8 cellular contexts compared by ENCODE assay signal in genomic region chr12:56645201-56645716, GRCh38. TPM values are rescaled to one million over a fixed set of nuclear protein-coding genes. Genes with fewer than 3 reads are reported as not detected.
A peak's percentile ranks its signal among the peaks of the same experiment; 100 is the strongest.
DNase-seq lines count a peak whose midpoint lies in the region; ATAC-seq, FAIRE-seq and TF ChIP-seq lines count a peak whose summit lies in the region.

No MANE protein-coding gene starts in this region.

- no peak for FAIRE-seq in small intestine (lab: Jason Lieb, UNC)

- no peak for TF ChIP-seq CTCF in A673 (conservative IDR thresholded peaks at IDR 0.05; ENCODE audit: low read depth, low read length)
- TF ChIP-seq CTCF in HEK293 (tag by site-specific recombination; IDR thresholded peaks at IDR 0.05) = no peak
- TF ChIP-seq CTCF in GM20000 (IDR thresholded peaks at IDR 0.05; ENCODE audit: extremely low read depth, missing control alignments) = no peak

- H3K36me3 ChIP-seq in A673 (ENCODE audit: insufficient read depth, low read length, poor library complexity, severe bottlenecking) = peaks cover 47% of the 10 kb centered on the region
- peaks cover 42 to 52% of the 10 kb centered on the region in 2 experiments for H3K36me3 ChIP-seq in HEK293 (ENCODE audit: control insufficient read depth in 2 of 2, insufficient read depth in 1 of 2, low read length in 2 of 2)
- peaks cover 45% of the 10 kb centered on the region for H3K36me3 ChIP-seq in adipocyte (ENCODE audit: control insufficient read depth, insufficient read depth, low read length, severe bottlenecking)
- H3K36me3 ChIP-seq in iPS-18a (ENCODE audit: control insufficient read depth, low read depth, low read length) = peaks cover 46% of the 10 kb centered on the region
- H3K36me3 ChIP-seq in small intestine (ENCODE audit: control insufficient read depth in 2 of 2, insufficient read depth in 2 of 2, low read length in 2 of 2) = peaks cover 11 to 19% of the 10 kb centered on the region in 2 donors

- peak overlapping the region; percentile 89 for H3K4me3 ChIP-seq in A673 (ENCODE audit: low read depth, low read length, poor library complexity, severe bottlenecking)
- peak overlapping the region; percentile 64 for H3K4me3 ChIP-seq in HEK293 (ENCODE audit: low read depth, low read length)
- H3K4me3 ChIP-seq in adipocyte (ENCODE audit: low read length) = peak overlapping the region; percentile 100
- peak overlapping the region; percentile 100 for H3K4me3 ChIP-seq in iPS-18a (ENCODE audit: low read length)
- peak overlapping the region; percentile 64 to 77 for H3K4me3 ChIP-seq in small intestine (ENCODE audit: low read depth in 1 of 2, low read length in 2 of 2)

- H3K27me3 ChIP-seq in A673 (replicated peaks; ENCODE audit: insufficient read depth, low read depth, low read length, poor library complexity) (no peaks in the 10 kb centered on the region), adipocyte (replicated peaks; ENCODE audit: control insufficient read depth, insufficient read depth, low read length) (no peaks in the 10 kb centered on the region), iPS-18a (ENCODE audit: control insufficient read depth, insufficient read depth, low read length) (no peaks in the 10 kb centered on the region), small intestine (ENCODE audit: control insufficient read depth in 2 of 2, insufficient read depth in 2 of 2, low read length in 2 of 2) (no peaks in the 10 kb centered on the region)

- intact Hi-C loops in A673 (cut with micrococcal nuclease; ENCODE audit: unreplicated experiment) = no loop called here

- H3K4me1 ChIP-seq in A673 (ENCODE audit: insufficient read depth, low read length, poor library complexity, severe bottlenecking) = peaks cover 13% of the 10 kb centered on the region
- 0 out of 2 replicates have a peak, but pooled peaks cover 2% of the 10 kb centered on the region for H3K4me1 ChIP-seq in HEK293 (ENCODE audit: control insufficient read depth, insufficient read depth, low read length)
- H3K4me1 ChIP-seq in adipocyte (ENCODE audit: control insufficient read depth, insufficient read depth, low read length) = peaks cover 26% of the 10 kb centered on the region
- peaks cover 12% of the 10 kb centered on the region for H3K4me1 ChIP-seq in iPS-18a (ENCODE audit: control insufficient read depth, low read depth, low read length)
- H3K4me1 ChIP-seq in small intestine (ENCODE audit: control insufficient read depth in 2 of 2, insufficient read depth in 1 of 2, low read depth in 1 of 2, low read length in 1 of 2) = no peaks in the 10 kb centered on the region

- H3K9me3 ChIP-seq in A673 (ENCODE audit: low read depth, low read length, poor library complexity, severe bottlenecking) = no peaks in the 10 kb centered on the region
- no peaks in the 10 kb centered on the region for H3K9me3 ChIP-seq in HEK293 (ENCODE audit: control insufficient read depth, insufficient read depth, low read depth, low read length)
- no peaks in the 10 kb centered on the region for H3K9me3 ChIP-seq in adipocyte (ENCODE audit: control insufficient read depth, low read length)
- no peaks in the 10 kb centered on the region for H3K9me3 ChIP-seq in iPS-18a (ENCODE audit: control insufficient read depth, low read depth, low read length)
- no peaks in the 10 kb centered on the region for H3K9me3 ChIP-seq in small intestine (ENCODE audit: control insufficient read depth, low read depth)

- BruUV-seq in A673 (replicated peaks; lab: Mats Ljungman, UMichigan) = TSS peak; percentile 51

- POLR2A ChIA-PET in A673 (lab: Charles Lee; ENCODE audit: low non-redundant PET) (no interaction called here), HEK293 (lab: Yijun Ruan, JAX) (interaction anchor here (0.6 to 5.7 kb wide), 11 partner anchors 10 to 466 kb away, joined by 3 to 77 read pairs (median 4); partner anchors contain the start of genes NACA, PTGES3, RBMS2 and STAT6)

- H3K27ac ChIP-seq in A673 (ENCODE audit: low read depth, low read length, poor library complexity, severe bottlenecking) (peak overlapping the region; percentile 95), HEK293 (ENCODE audit: extremely low read depth, low read depth, low read length) (peak overlapping the region; percentile 82), iPS-18a (ENCODE audit: low read length) (peak overlapping the region; percentile 96), small intestine (ENCODE audit: low read depth in 1 of 2, low read length in 1 of 2) (peak overlapping the region; percentile 90 to 99)

- DNase-seq in A673 (ENCODE audit: low spot score) = no peak
- DNase-seq in adipocyte (ENCODE audit: low read depth) = peak; percentile 61
- no peak for DNase-seq in small intestine
- DNase-seq in GM20000 (ENCODE audit: low spot score) = no peak
- no peak for DNase-seq in NCI-H128 (lab: John Stamatoyannopoulos, UW; ENCODE audit: unreplicated experiment)

- H3K9ac ChIP-seq in adipocyte (ENCODE audit: low read length) (peak overlapping the region; percentile 100), iPS-18a (ENCODE audit: low read length) (peak overlapping the region; percentile 99)

- 0 to 1% (median 0%) methylated on average over 29 of the region's 29 CpGs for WGBS in small intestine, 3 donors

- CTCF ChIA-PET in A673 (lab: Charles Lee) = interaction anchor here (0.7 kb wide), 1 partner anchor 9 kb away, joined by 4 read pairs; no protein-coding TSS in a partner anchor
- CTCF ChIA-PET in HEK293 (lab: Yijun Ruan, JAX) = interaction anchor here (0.6 to 2.0 kb wide), 4 partner anchors 9 to 354 kb away, joined by 3 to 14 read pairs (median 6); no protein-coding TSS in a partner anchor

- no peak for ATAC-seq in HG03095 (IDR thresholded peaks at IDR 0.05; ENCODE audit: unreplicated experiment)

TF ChIP-seq in HEK293, 187 proteins besides CTCF, POLR2A, EP300 and RAD21:
- TF ChIP-seq ATF2 (tag by site-specific recombination; IDR thresholded peaks at IDR 0.05; ENCODE audit: low read depth) = no peak
- TF ChIP-seq ZNF248 (tag by site-specific recombination; IDR thresholded peaks at IDR 0.05) = no peak
- TF ChIP-seq, protein P1, sequence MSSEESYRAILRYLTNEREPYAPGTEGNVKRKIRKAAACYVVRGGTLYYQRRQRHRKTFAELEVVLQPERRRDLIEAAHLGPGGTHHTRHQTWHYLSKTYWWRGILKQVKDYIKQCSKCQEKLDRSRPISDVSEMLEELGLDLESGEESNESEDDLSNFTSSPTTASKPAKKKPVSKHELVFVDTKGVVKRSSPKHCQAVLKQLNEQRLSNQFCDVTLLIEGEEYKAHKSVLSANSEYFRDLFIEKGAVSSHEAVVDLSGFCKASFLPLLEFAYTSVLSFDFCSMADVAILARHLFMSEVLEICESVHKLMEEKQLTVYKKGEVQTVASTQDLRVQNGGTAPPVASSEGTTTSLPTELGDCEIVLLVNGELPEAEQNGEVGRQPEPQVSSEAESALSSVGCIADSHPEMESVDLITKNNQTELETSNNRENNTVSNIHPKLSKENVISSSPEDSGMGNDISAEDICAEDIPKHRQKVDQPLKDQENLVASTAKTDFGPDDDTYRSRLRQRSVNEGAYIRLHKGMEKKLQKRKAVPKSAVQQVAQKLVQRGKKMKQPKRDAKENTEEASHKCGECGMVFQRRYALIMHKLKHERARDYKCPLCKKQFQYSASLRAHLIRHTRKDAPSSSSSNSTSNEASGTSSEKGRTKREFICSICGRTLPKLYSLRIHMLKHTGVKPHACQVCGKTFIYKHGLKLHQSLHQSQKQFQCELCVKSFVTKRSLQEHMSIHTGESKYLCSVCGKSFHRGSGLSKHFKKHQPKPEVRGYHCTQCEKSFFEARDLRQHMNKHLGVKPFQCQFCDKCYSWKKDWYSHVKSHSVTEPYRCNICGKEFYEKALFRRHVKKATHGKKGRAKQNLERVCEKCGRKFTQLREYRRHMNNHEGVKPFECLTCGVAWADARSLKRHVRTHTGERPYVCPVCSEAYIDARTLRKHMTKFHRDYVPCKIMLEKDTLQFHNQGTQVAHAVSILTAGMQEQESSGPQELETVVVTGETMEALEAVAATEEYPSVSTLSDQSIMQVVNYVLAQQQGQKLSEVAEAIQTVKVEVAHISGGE (tag by site-specific recombination; conservative IDR thresholded peaks at IDR 0.05; ENCODE audit: low read depth) = peak; percentile 32; the same call in 1 of the 2 replicates
- TF ChIP-seq KLF7 (tag by site-specific recombination; IDR thresholded peaks at IDR 0.05; ENCODE audit: borderline replicate concordance) = 0 out of 2 replicates have a peak, but pooled peaks have one; percentile 16
- peak; percentile 34 for TF ChIP-seq ZBTB26 (tag by site-specific recombination; optimal IDR thresholded peaks at IDR 0.05)
- peak; percentile 81; the same call in 1 of the 2 replicates for TF ChIP-seq ZFP37 (tag by site-specific recombination; IDR thresholded peaks at IDR 0.05)
- no peak for TF ChIP-seq SCRT2 (tag by site-specific recombination; IDR thresholded peaks at IDR 0.05)
- no peak for TF ChIP-seq KLF8 (tag by site-specific recombination; IDR thresholded peaks at IDR 0.05)

RNA-seq across cellular contexts. Expression of gene ATP5F1B, which starts 0.5 kb away (rescaled TPM):
- total RNA-seq in A673 (2021) = 1,089 and 1,126 TPM in 2 replicates
- 1,000 to 10,000 TPM in 2 of 3 donors, 100 to 1,000 TPM in 1; 898 to 1,455 (median 1,096) TPM for polyA plus RNA-seq in small intestine

RNA-seq across cellular contexts. Expression of gene BAZ2A, which starts 15.1 kb away (rescaled TPM):
- 126 and 139 TPM in 2 replicates for total RNA-seq in A673 (2021)
- polyA plus RNA-seq in small intestine = 10 to 100 TPM; 19.2 to 30.7 (median 21.2) TPM

RNA-seq across cellular contexts. Expression of gene PTGES3, which starts 42.8 kb away (rescaled TPM):
- total RNA-seq in A673 (2021) = 413 and 450 TPM in 2 replicates
- polyA plus RNA-seq in small intestine = 100 to 1,000 TPM; 130 to 222 (median 139) TPM
